Comparison of ENCODE assay signal across 18 cellular contexts in genomic region chr9:84947412-84947972, GRCh38.
A peak's percentile ranks its signal among the peaks of the same experiment; 100 is the strongest.
DNase-seq lines count a peak whose midpoint lies in the region; ATAC-seq and TF ChIP-seq lines count a peak whose summit lies in the region.
"Had no signal": no experiment of that assay in that cellular context is flagged by ENCODE, and none has a peak within 500 bp of the region (broad histone marks: within the 10 kb centered on the region; RNA-seq: fewer than 3 reads in every experiment).

No MANE protein-coding gene starts in this region.

- H2BK5ac ChIP-seq in trophoblast cell (ENCODE audit: low read depth, low read length, poor library complexity), result no peak overlapping the region

- CTCF ChIA-PET in HCT116 (lab: Charles Lee), result no interaction called here

- H3K9ac ChIP-seq in HCT116 (ENCODE audit: low read length), result no peak overlapping the region
- no peak overlapping the region for H3K9ac ChIP-seq in trophoblast cell (ENCODE audit: low read length)

- no peak overlapping the region for H3K23ac ChIP-seq in trophoblast cell (ENCODE audit: low read length)

- intact Hi-C loops in HCT116 (cut with micrococcal nuclease), result no loop called here
- intact Hi-C loops in heart left ventricle (cut with DNase I), result no loop called here

- no peak overlapping the region for H4K91ac ChIP-seq in trophoblast cell (ENCODE audit: low read depth, low read length)

- H3K9me2 ChIP-seq in HCT116 (ENCODE audit: insufficient read depth), result no peaks in the 10 kb centered on the region

- H3K9me3 ChIP-seq in HCT116 (ENCODE audit: control insufficient read depth in 1 of 2, insufficient read depth in 1 of 2, low read depth in 1 of 2, low read length in 2 of 2), result no peaks in the 10 kb centered on the region
- H3K9me3 ChIP-seq in heart left ventricle, result no peaks in the 10 kb centered on the region
- H3K9me3 ChIP-seq in trophoblast cell (ENCODE audit: insufficient read depth, low read depth, low read length), result no peaks in the 10 kb centered on the region
- H3K9me3 ChIP-seq: vagina had no signal

- H3K36me3 ChIP-seq in HCT116 (ENCODE audit: control insufficient read depth in 1 of 2, insufficient read depth in 2 of 2, low read length in 2 of 2), result no peaks in the 10 kb centered on the region
- H3K36me3 ChIP-seq in heart left ventricle, result no peaks in the 10 kb centered on the region
- H3K36me3 ChIP-seq in trophoblast cell (ENCODE audit: control insufficient read depth in 1 of 2, insufficient read depth in 2 of 2, low read length in 2 of 2), result no peaks in the 10 kb centered on the region
- H3K36me3 ChIP-seq: vagina had no signal

- H4K12ac ChIP-seq in trophoblast cell (ENCODE audit: low read depth, low read length), result no peak overlapping the region

- no TSS peak for BruUV-seq in HCT116 (replicated peaks; lab: Mats Ljungman, UMichigan)

- H3K4me3 ChIP-seq in HCT116 (replicated peaks in 1 of 2; ENCODE audit: low read depth in 1 of 2, low read length in 2 of 2), result peak overlapping the region in 1 of 2 experiments; percentile 12; a peak in 1 of 4 replicates
- H3K4me3 ChIP-seq in heart left ventricle, result no peak overlapping the region
- H3K4me3 ChIP-seq in trophoblast cell (ENCODE audit: low read depth, low read length), result no peak overlapping the region
- H3K4me3 ChIP-seq: vagina had no signal

- TF ChIP-seq RAD21 in HCT116 (IDR thresholded peaks at IDR 0.05; ENCODE audit: low read depth), result no peak

- H3K4me1 ChIP-seq in HCT116 (ENCODE audit: control insufficient read depth in 1 of 2, insufficient read depth in 2 of 2, low read length in 2 of 2) (peaks cover 2 to 12% of the 10 kb centered on the region in 2 experiments; a peak in 3 of 4 replicates), heart left ventricle (peaks cover 0 to 19% (median 0%) of the 10 kb centered on the region in 12 donors), trophoblast cell (ENCODE audit: control insufficient read depth in 1 of 2, insufficient read depth in 2 of 2, low read length in 2 of 2) (no peaks in the 10 kb centered on the region)

- RAD21 ChIA-PET in HCT116 (lab: Charles Lee; ENCODE audit: low non-redundant PET in 1 of 2, low total read pairs in 2 of 2, uncharacterized antibody in 2 of 2, unreplicated experiment in 2 of 2), result no interaction called here

- H2AK5ac ChIP-seq in trophoblast cell (ENCODE audit: low read length), result no peak overlapping the region

- H3K4ac ChIP-seq in trophoblast cell (ENCODE audit: low read depth, low read length), result no peak overlapping the region

- DNase-seq in HCT116 (ENCODE audit: low read depth, low spot score), result no peak
- peak in 3 of 5 donors; percentile 22 to 29 (median 28) for DNase-seq in heart left ventricle
- DNase-seq in trophoblast cell, result peak; percentile 6 to 32
- no peak for DNase-seq in 8988T
- no peak for DNase-seq in activated CD4-positive, CD25-positive, alpha-beta regulatory T cell (lab: John Stamatoyannopoulos, UW)
- no peak for DNase-seq in erythroblast (lab: John Stamatoyannopoulos, UW)
- DNase-seq: activated CD4-positive, CD25-positive, alpha-beta regulatory T cell treated with anti-CD3 and anti-CD28 coated beads, Interleukin-2, amount 50 U/mL, for 72 hours; activated effector memory CD4-positive, alpha-beta T cell treated with anti-CD3 and anti-CD28 coated beads, Interleukin-2, amount 50 U/mL, for 16 hours; amniotic stem cell; cerebellar nuclear complex; HFFc6; NCI-H1105; NCI-H2081 treated with DMSO at 0.1 percent for 48 hours; NCI-H510A; stimulated activated naive CD8-positive, alpha-beta T cell treated with anti-CD3 and anti-CD28 coated beads, Interleukin-15, amount 100 ng/mL, for 72 hours had no signal

- H3K79me1 ChIP-seq in trophoblast cell (ENCODE audit: low read length), result no peaks in the 10 kb centered on the region

- H2BK12ac ChIP-seq in trophoblast cell (ENCODE audit: low read length), result no peak overlapping the region

- H3K14ac ChIP-seq in trophoblast cell (ENCODE audit: low read length), result no peak overlapping the region

- H3K27me3 ChIP-seq in HCT116 (ENCODE audit: insufficient read depth, low read length) (no peaks in the 10 kb centered on the region), heart left ventricle (no peaks in the 10 kb centered on the region), trophoblast cell (ENCODE audit: insufficient read depth, low read length) (no peaks in the 10 kb centered on the region)
- H3K27me3 ChIP-seq: vagina had no signal

- H3K79me2 ChIP-seq in HCT116 (ENCODE audit: insufficient read depth, low read length) (no peaks in the 10 kb centered on the region), trophoblast cell (ENCODE audit: control insufficient read depth, insufficient read depth, low read length, poor library complexity) (no peaks in the 10 kb centered on the region)

- no peak for TF ChIP-seq POLR2A in HCT116 (IDR thresholded peaks at IDR 0.05; ENCODE audit: borderline replicate concordance, extremely low read depth, insufficient read depth, insufficient read length)
- TF ChIP-seq POLR2A in heart left ventricle (IDR thresholded peaks at IDR 0.05), result no peak
- TF ChIP-seq POLR2A in erythroblast (IDR thresholded peaks at IDR 0.05; ENCODE audit: low read length), result no peak

- WGBS in heart left ventricle, 4 donors, result 49 to 66% (median 60%) methylated on average over 5 of the region's 5 CpGs
- WGBS in trophoblast cell (ENCODE audit: extremely low coverage, insufficient coverage, insufficient read length), result no CpG with 5 or more reads among the region's 5 CpGs

- H2AFZ ChIP-seq in HCT116 (ENCODE audit: low read depth, low read length, poor library complexity, severe bottlenecking), result no peak overlapping the region
- H2AFZ ChIP-seq in trophoblast cell (ENCODE audit: insufficient read depth, low read length, poor library complexity), result no peak overlapping the region

- H4K20me1 ChIP-seq in HCT116 (ENCODE audit: insufficient read depth), result no peaks in the 10 kb centered on the region

- no peak overlapping the region for H2BK120ac ChIP-seq in trophoblast cell (ENCODE audit: insufficient read depth, low read length, poor library complexity)

- no peak overlapping the region for H4K8ac ChIP-seq in trophoblast cell (ENCODE audit: low read depth, low read length)

- H3K4me2 ChIP-seq in HCT116 (ENCODE audit: low read length) (peak overlapping the region; percentile 63), trophoblast cell (ENCODE audit: low read length) (no peak overlapping the region)

- ATAC-seq in HCT116, result peak; percentile 71
- peak; percentile 52 to 72 (median 64) for ATAC-seq in heart left ventricle
- no peak for ATAC-seq in GM21390 (IDR thresholded peaks at IDR 0.05; ENCODE audit: unreplicated experiment)
- ATAC-seq: stimulated activated naive CD8-positive, alpha-beta T cell treated with anti-CD3 and anti-CD28 coated beads, Interleukin-15, amount 100 ng/mL, for 72 hours had no signal

- H3K18ac ChIP-seq in trophoblast cell (ENCODE audit: low read length), result no peak overlapping the region

- H3K27ac ChIP-seq in HCT116 (ENCODE audit: low read depth, low read length) (no peak overlapping the region), angular gyrus (ENCODE audit: low read depth, low read length) (peak overlapping the region; percentile 2), heart left ventricle (peak overlapping the region in 1 of 12 donors; percentile 24), trophoblast cell (ENCODE audit: low read depth, low read length) (no peak overlapping the region)
- H3K27ac ChIP-seq: vagina had no signal

- TF ChIP-seq CTCF in HCT116 (IDR thresholded peaks at IDR 0.05 in 2 of 3, conservative IDR thresholded peaks at IDR 0.05 in 1 of 3; ENCODE audit: borderline replicate concordance in 1 of 3, insufficient read depth in 1 of 3, low read depth in 2 of 3, low read length in 2 of 3), result no peak
- TF ChIP-seq CTCF in heart left ventricle (IDR thresholded peaks at IDR 0.05), result no peak

- POLR2A ChIA-PET in HCT116 (lab: Charles Lee), result no interaction called here

TF ChIP-seq in HCT116, 20 proteins besides CTCF, POLR2A, EP300 and RAD21:
- TF ChIP-seq JUND (IDR thresholded peaks at IDR 0.05), result no peak
- TF ChIP-seq, protein P1, sequence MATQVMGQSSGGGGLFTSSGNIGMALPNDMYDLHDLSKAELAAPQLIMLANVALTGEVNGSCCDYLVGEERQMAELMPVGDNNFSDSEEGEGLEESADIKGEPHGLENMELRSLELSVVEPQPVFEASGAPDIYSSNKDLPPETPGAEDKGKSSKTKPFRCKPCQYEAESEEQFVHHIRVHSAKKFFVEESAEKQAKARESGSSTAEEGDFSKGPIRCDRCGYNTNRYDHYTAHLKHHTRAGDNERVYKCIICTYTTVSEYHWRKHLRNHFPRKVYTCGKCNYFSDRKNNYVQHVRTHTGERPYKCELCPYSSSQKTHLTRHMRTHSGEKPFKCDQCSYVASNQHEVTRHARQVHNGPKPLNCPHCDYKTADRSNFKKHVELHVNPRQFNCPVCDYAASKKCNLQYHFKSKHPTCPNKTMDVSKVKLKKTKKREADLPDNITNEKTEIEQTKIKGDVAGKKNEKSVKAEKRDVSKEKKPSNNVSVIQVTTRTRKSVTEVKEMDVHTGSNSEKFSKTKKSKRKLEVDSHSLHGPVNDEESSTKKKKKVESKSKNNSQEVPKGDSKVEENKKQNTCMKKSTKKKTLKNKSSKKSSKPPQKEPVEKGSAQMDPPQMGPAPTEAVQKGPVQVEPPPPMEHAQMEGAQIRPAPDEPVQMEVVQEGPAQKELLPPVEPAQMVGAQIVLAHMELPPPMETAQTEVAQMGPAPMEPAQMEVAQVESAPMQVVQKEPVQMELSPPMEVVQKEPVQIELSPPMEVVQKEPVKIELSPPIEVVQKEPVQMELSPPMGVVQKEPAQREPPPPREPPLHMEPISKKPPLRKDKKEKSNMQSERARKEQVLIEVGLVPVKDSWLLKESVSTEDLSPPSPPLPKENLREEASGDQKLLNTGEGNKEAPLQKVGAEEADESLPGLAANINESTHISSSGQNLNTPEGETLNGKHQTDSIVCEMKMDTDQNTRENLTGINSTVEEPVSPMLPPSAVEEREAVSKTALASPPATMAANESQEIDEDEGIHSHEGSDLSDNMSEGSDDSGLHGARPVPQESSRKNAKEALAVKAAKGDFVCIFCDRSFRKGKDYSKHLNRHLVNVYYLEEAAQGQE (IDR thresholded peaks at IDR 0.05; ENCODE audit: low read depth), result no peak
- no peak for TF ChIP-seq ZFX (IDR thresholded peaks at IDR 0.05)

Comparison
In these comparisons a context has a peak if more than half of its experiments do, and no peak if none do; other contexts are left out.
1. DNase-seq: peak in heart left ventricle (3 of 5) and trophoblast cell (2 of 2); none in HCT116 (single experiment), 8988T (single experiment), activated CD4-positive, CD25-positive, alpha-beta regulatory T cell (0 of 4) and erythroblast (0 of 2).